ENCODE assay signal across 22 cellular contexts in the genomic region with DNA sequence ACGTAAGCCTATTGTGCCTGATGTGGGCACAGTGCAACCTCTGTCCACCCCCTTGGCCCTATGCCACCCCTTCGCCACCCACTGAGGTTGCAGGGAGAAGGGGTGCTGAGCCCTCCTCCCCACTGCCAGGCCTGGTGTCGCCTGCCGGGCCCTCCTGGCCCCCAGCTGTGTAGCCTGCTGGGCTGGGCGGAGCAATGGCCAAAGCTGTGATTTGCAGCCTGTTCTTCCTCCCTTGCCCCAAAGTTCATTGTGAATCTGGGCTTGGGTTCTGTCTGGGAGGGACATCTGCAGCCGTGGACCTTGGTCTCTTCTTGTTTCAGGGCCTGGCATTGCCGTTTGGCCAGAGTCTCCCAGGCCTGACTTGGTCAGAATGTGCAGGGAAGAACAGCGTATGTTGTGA.
"Had no signal": no experiment of that assay in that cellular context is flagged by ENCODE, and none has a peak within 500 bp of the region (broad histone marks: within the 10 kb centered on the region; RNA-seq: fewer than 3 reads in every experiment).

No MANE protein-coding gene starts in this region.

- H3K27me3 Mint-ChIP-seq: activated CD8-positive, alpha-beta T cell treated with anti-CD3 and anti-CD28 coated beads for 36 hours had no signal

- H3K36me3 ChIP-seq: cardiac muscle cell, esophagus squamous epithelium, gastrocnemius medialis, lower lobe of right lung, prostate gland, thyroid gland had no signal

- ATAC-seq: activated CD4-positive, CD25-positive, alpha-beta regulatory T cell treated with anti-CD3 and anti-CD28 coated beads, Interleukin-2, amount 50 U/mL, for 24 hours; activated CD8-positive, alpha-beta memory T cell treated with anti-CD3 and anti-CD28 coated beads, Interleukin-2, amount 10 ng/mL, durations not matched to agents 7 days and 5 days; activated CD8-positive, alpha-beta T cell treated with anti-CD3 and anti-CD28 coated beads for 36 hours; activated naive CD8-positive, alpha-beta T cell treated with anti-CD3 and anti-CD28 coated beads, Interleukin-2, amount 50 U/mL, for 24 hours; gastrocnemius medialis; naive thymus-derived CD4-positive, alpha-beta T cell; stimulated activated naive CD8-positive, alpha-beta T cell treated with anti-CD3 and anti-CD28 coated beads, Interleukin-15, Interleukin-2, amounts not matched to agents 100 U/mL and 50 U/mL, for 24 hours had no signal

- H3K4me1 Mint-ChIP-seq: activated CD4-positive, alpha-beta T cell treated with anti-CD3 and anti-CD28 coated beads, Interleukin-2, amount 10 ng/mL, durations not matched to agents 24 days and 14 days; activated CD8-positive, alpha-beta memory T cell treated with anti-CD3 and anti-CD28 coated beads, Interleukin-2, amount 10 ng/mL, durations not matched to agents 7 days and 5 days; activated naive CD8-positive, alpha-beta T cell treated with anti-CD3 and anti-CD28 coated beads, Interleukin-2, amount 50 U/mL, for 24 hours; naive thymus-derived CD4-positive, alpha-beta T cell had no signal

- H3K36me3 Mint-ChIP-seq: activated CD8-positive, alpha-beta memory T cell treated with anti-CD3 and anti-CD28 coated beads, Interleukin-2, amount 10 ng/mL, durations not matched to agents 7 days and 5 days; naive thymus-derived CD4-positive, alpha-beta T cell had no signal

- H3K4me3 Mint-ChIP-seq: activated CD4-positive, alpha-beta T cell treated with anti-CD3 and anti-CD28 coated beads, Interleukin-2, amount 10 ng/mL, durations not matched to agents 24 days and 14 days; activated CD8-positive, alpha-beta memory T cell treated with anti-CD3 and anti-CD28 coated beads, Interleukin-2, amount 10 ng/mL, durations not matched to agents 7 days and 5 days; activated CD8-positive, alpha-beta T cell treated with anti-CD3 and anti-CD28 coated beads for 36 hours; activated naive CD8-positive, alpha-beta T cell treated with anti-CD3 and anti-CD28 coated beads, Interleukin-2, amount 50 U/mL, for 24 hours; endodermal cell; naive thymus-derived CD4-positive, alpha-beta T cell; T-helper 1 cell treated with Interleukin-12 subunit alpha and Interleukin-12 subunit beta and Interleukin-4 antibody, amounts not matched to agents 30 μg/mL and 1 μg/mL, for 36 hours had no signal

- DNase-seq: activated CD4-positive, alpha-beta T cell treated with anti-CD3 and anti-CD28 coated beads, Interleukin-2, amount 10 ng/mL, durations not matched to agents 24 days and 14 days; activated CD8-positive, alpha-beta memory T cell treated with anti-CD3 and anti-CD28 coated beads, Interleukin-2, amount 10 ng/mL, durations not matched to agents 7 days and 5 days; activated CD8-positive, alpha-beta T cell treated with anti-CD3 and anti-CD28 coated beads for 36 hours; activated effector memory CD4-positive, alpha-beta T cell treated with anti-CD3 and anti-CD28 coated beads, Interleukin-2, amount 50 U/mL, for 16 hours; activated naive CD4-positive, alpha-beta T cell treated with anti-CD3 and anti-CD28 coated beads, Interleukin-2, amount 50 U/mL, for 16 hours; activated naive CD8-positive, alpha-beta T cell treated with anti-CD3 and anti-CD28 coated beads, Interleukin-2, amount 50 U/mL, for 24 hours; activated T-cell treated with anti-CD3 and anti-CD28 coated beads for 4 hours; cortex of kidney; endodermal cell; esophagus squamous epithelium; gastrocnemius medialis; hippocampal formation; lower lobe of right lung; naive thymus-derived CD4-positive, alpha-beta T cell; stimulated activated CD4-positive, alpha-beta T cell treated with anti-CD3 and anti-CD28 coated beads, Interleukin-4, amount 100 ng/mL, for 4 hours; stimulated activated naive CD8-positive, alpha-beta T cell treated with anti-CD3 and anti-CD28 coated beads, Interleukin-15, Interleukin-2, amounts not matched to agents 100 U/mL and 50 U/mL, for 24 hours; T1000; thyroid gland had no signal

- H3K9me3 Mint-ChIP-seq: activated CD4-positive, alpha-beta T cell treated with anti-CD3 and anti-CD28 coated beads, Interleukin-2, amount 10 ng/mL, durations not matched to agents 24 days and 14 days; activated CD8-positive, alpha-beta T cell treated with anti-CD3 and anti-CD28 coated beads for 36 hours; activated naive CD8-positive, alpha-beta T cell treated with anti-CD3 and anti-CD28 coated beads, Interleukin-2, amount 50 U/mL, for 24 hours; endodermal cell; naive thymus-derived CD4-positive, alpha-beta T cell; T-helper 1 cell treated with Interleukin-12 subunit alpha and Interleukin-12 subunit beta and Interleukin-4 antibody, amounts not matched to agents 30 μg/mL and 1 μg/mL, for 36 hours had no signal

- H3K27ac ChIP-seq: cardiac muscle cell, esophagus squamous epithelium, gastrocnemius medialis, thyroid gland had no signal

- H3K9me3 ChIP-seq: esophagus squamous epithelium, gastrocnemius medialis, lower lobe of right lung, prostate gland, thyroid gland had no signal

- H3K27ac Mint-ChIP-seq: activated CD4-positive, alpha-beta T cell treated with anti-CD3 and anti-CD28 coated beads, Interleukin-2, amount 10 ng/mL, durations not matched to agents 24 days and 14 days; activated CD8-positive, alpha-beta memory T cell treated with anti-CD3 and anti-CD28 coated beads, Interleukin-2, amount 10 ng/mL, durations not matched to agents 7 days and 5 days; activated CD8-positive, alpha-beta T cell treated with anti-CD3 and anti-CD28 coated beads for 36 hours; activated naive CD8-positive, alpha-beta T cell treated with anti-CD3 and anti-CD28 coated beads, Interleukin-2, amount 50 U/mL, for 24 hours; endodermal cell; naive thymus-derived CD4-positive, alpha-beta T cell; T-helper 1 cell treated with Interleukin-12 subunit alpha and Interleukin-12 subunit beta and Interleukin-4 antibody, amounts not matched to agents 30 μg/mL and 1 μg/mL, for 36 hours had no signal

- H3K4me3 ChIP-seq: cardiac muscle cell, esophagus squamous epithelium, gastrocnemius medialis, lower lobe of right lung, prostate gland, thyroid gland had no signal

- H3K27me3 ChIP-seq: cardiac muscle cell, gastrocnemius medialis, thyroid gland had no signal
